ENCODE assay signal across 13 cellular contexts in genomic region chr9:35972093-35972492, GRCh38. TPM values are rescaled to one million over a fixed set of nuclear protein-coding genes. Genes with fewer than 3 reads are reported as not detected.
DNase-seq lines count a peak whose midpoint lies in the region; ATAC-seq and TF ChIP-seq lines count a peak whose summit lies in the region.
"Had no signal": no experiment of that assay in that cellular context is flagged by ENCODE, and none has a peak within 500 bp of the region (broad histone marks: within the 10 kb centered on the region; RNA-seq: fewer than 3 reads in every experiment).

No MANE protein-coding gene starts in this region.

- ATAC-seq in HG03521 (IDR thresholded peaks at IDR 0.05; ENCODE audit: unreplicated experiment) (no peak), HG02759 (IDR thresholded peaks at IDR 0.05; ENCODE audit: unreplicated experiment) (no peak), GM18870 (IDR thresholded peaks at IDR 0.05; ENCODE audit: unreplicated experiment) (no peak)

- no peak for TF ChIP-seq CTCF in ascending aorta (IDR thresholded peaks at IDR 0.05)

- H3K27me3 ChIP-seq in HUES6 (ENCODE audit: control insufficient read depth, insufficient read depth, low read length) = peaks cover 22% of the 10 kb centered on the region
- peaks cover 35% of the 10 kb centered on the region for H3K27me3 ChIP-seq in iPS-18a (ENCODE audit: control insufficient read depth, insufficient read depth, low read length)
- H3K27me3 ChIP-seq in ascending aorta = no peaks in the 10 kb centered on the region

- H3K4me1 ChIP-seq in HUES6 (ENCODE audit: control insufficient read depth, insufficient read depth, low read length) = no peaks in the 10 kb centered on the region
- peaks cover 5% of the 10 kb centered on the region for H3K4me1 ChIP-seq in iPS-18a (ENCODE audit: control insufficient read depth, low read depth, low read length)
- H3K4me1 ChIP-seq in ascending aorta = no peaks in the 10 kb centered on the region

- H3K9ac ChIP-seq in HUES6 (ENCODE audit: low read length) (no peak overlapping the region), iPS-18a (ENCODE audit: low read length) (no peak overlapping the region)
- H3K9ac ChIP-seq: KMS-11 had no signal

- peak overlapping the region; percentile 50 for H3K4me3 ChIP-seq in HUES6 (ENCODE audit: low read depth, low read length)
- H3K4me3 ChIP-seq in iPS-18a (ENCODE audit: low read length) = peak overlapping the region; percentile 54
- H3K4me3 ChIP-seq in ascending aorta = no peak overlapping the region

- DNase-seq in activated gamma-delta T cell (lab: John Stamatoyannopoulos, UW) (peak; percentile 18), ascending aorta (ENCODE audit: low spot score in 2 of 2) (no peak)
- peak; percentile 6 for DNase-seq in stimulated activated CD8-positive, alpha-beta memory T cell treated with anti-CD3 and anti-CD28 coated beads, Interleukin-12 subunit alpha, Interleukin-12 subunit beta, amount 100 ng/mL, for 1 hour (ENCODE audit: low read depth)
- DNase-seq: aorta had no signal

- intact Hi-C loops in ascending aorta (cut with DNase I) = no loop called here

- H3K9me3 ChIP-seq in HUES6 (ENCODE audit: control insufficient read depth, insufficient read depth, low read depth, low read length) = peaks cover 10% of the 10 kb centered on the region; the same call in 1 of the 2 replicates
- H3K9me3 ChIP-seq in iPS-18a (ENCODE audit: control insufficient read depth, low read depth, low read length) = no peaks in the 10 kb centered on the region
- peaks cover 0 to 7% of the 10 kb centered on the region in 2 donors for H3K9me3 ChIP-seq in ascending aorta

- no peaks in the 10 kb centered on the region for H3K36me3 ChIP-seq in HUES6 (ENCODE audit: control insufficient read depth, insufficient read depth, low read length)
- no peaks in the 10 kb centered on the region for H3K36me3 ChIP-seq in iPS-18a (ENCODE audit: control insufficient read depth, low read depth, low read length)
- no peaks in the 10 kb centered on the region for H3K36me3 ChIP-seq in ascending aorta

- no peak overlapping the region for H3K27ac ChIP-seq in HUES6 (ENCODE audit: low read depth, low read length)
- H3K27ac ChIP-seq in iPS-18a (ENCODE audit: low read length) = no peak overlapping the region
- no peak overlapping the region for H3K27ac ChIP-seq in ascending aorta
- H3K27ac ChIP-seq: KMS-11 had no signal

RNA-seq across cellular contexts. Expression of gene OR2S2, which starts 14.1 kb away (rescaled TPM):
- not detected for total RNA-seq in ascending aorta
- total RNA-seq: aorta; Daoy; myocyte; T-helper 1 cell treated with Interleukin-12 subunit alpha and Interleukin-12 subunit beta and Interleukin-4 antibody, amounts not matched to agents 30 ng/mL and 1 ng/mL, for 36 hours had no signal

Comparison
In these comparisons a context has a peak if more than half of its experiments do, and no peak if none do; other contexts are left out.
1. H3K4me3 ChIP-seq: peak in HUES6 (single experiment) and iPS-18a (single experiment); none in ascending aorta (0 of 2).
2. DNase-seq: peak in activated gamma-delta T cell (single experiment) and stimulated activated CD8-positive, alpha-beta memory T cell treated with anti-CD3 and anti-CD28 coated beads, Interleukin-12 subunit alpha, Interleukin-12 subunit beta, amount 100 ng/mL, for 1 hour (single experiment); none in ascending aorta (0 of 2).